ENCODE assay signal across 20 cellular contexts in genomic region chr11:122340607-122341006, GRCh38.
"Had no signal": no experiment of that assay in that cellular context is flagged by ENCODE, and none has a peak within 500 bp of the region (broad histone marks: within the 10 kb centered on the region; RNA-seq: fewer than 3 reads in every experiment).

No MANE protein-coding gene starts in this region.

- H3K36me3 Mint-ChIP-seq: activated naive CD4-positive, alpha-beta T cell treated with anti-CD3 and anti-CD28 coated beads, Interleukin-2, amount 50 U/mL, for 72 hours; natural killer cell; WTC11 had no signal

- H3K27me3 Mint-ChIP-seq: progenitor cell of endocrine pancreas; stimulated activated naive CD8-positive, alpha-beta T cell treated with anti-CD3 and anti-CD28 coated beads, Interleukin-15, amount 100 ng/mL, for 72 hours had no signal

- H3K27me3 ChIP-seq: breast epithelium, right atrium auricular region had no signal

- DNase-seq: activated T-cell treated with anti-CD3 and anti-CD28 coated beads, Interleukin-2, amount 50 U/mL, for 1 hour; erythroblast; foreskin fibroblast; kidney; left ventricle myocardium superior; mammary epithelial cell; midbrain; natural killer cell; stimulated activated CD4-positive, alpha-beta T cell treated with anti-CD3 and anti-CD28 coated beads, Interleukin-1b, Interleukin-23, amount 100 ng/mL, for 48 hours; stimulated activated naive CD8-positive, alpha-beta T cell treated with anti-CD3 and anti-CD28 coated beads, Interleukin-15, amount 100 ng/mL, for 72 hours; T1000; trophoblast cell had no signal

- H3K4me1 Mint-ChIP-seq: activated T-helper 17 cell treated with anti-CD3 and anti-CD28 coated beads, Interleukin-2, amount 50 U/mL, for 72 hours; natural killer cell; stimulated activated naive CD8-positive, alpha-beta T cell treated with anti-CD3 and anti-CD28 coated beads, Interleukin-15, amount 100 ng/mL, for 72 hours had no signal

- ATAC-seq: activated naive CD4-positive, alpha-beta T cell treated with anti-CD3 and anti-CD28 coated beads, Interleukin-2, amount 50 U/mL, for 72 hours; activated T-helper 17 cell treated with anti-CD3 and anti-CD28 coated beads, Interleukin-2, amount 50 U/mL, for 72 hours; left ventricle myocardium superior; natural killer cell; stimulated activated naive CD8-positive, alpha-beta T cell treated with anti-CD3 and anti-CD28 coated beads, Interleukin-15, amount 100 ng/mL, for 72 hours; WTC11 had no signal

- H3K9me3 ChIP-seq: breast epithelium, right atrium auricular region had no signal

- H3K9me3 Mint-ChIP-seq: activated T-helper 17 cell treated with anti-CD3 and anti-CD28 coated beads, Interleukin-2, amount 50 U/mL, for 72 hours; natural killer cell; stimulated activated naive CD8-positive, alpha-beta T cell treated with anti-CD3 and anti-CD28 coated beads, Interleukin-15, amount 100 ng/mL, for 72 hours; T-helper 1 cell treated with Interleukin-12 subunit alpha and Interleukin-12 subunit beta and Interleukin-4 antibody, amounts not matched to agents 30 μg/mL and 1 μg/mL, for 36 hours had no signal

- H3K36me3 ChIP-seq: breast epithelium, right atrium auricular region had no signal

- H3K27ac Mint-ChIP-seq: activated naive CD4-positive, alpha-beta T cell treated with anti-CD3 and anti-CD28 coated beads, Interleukin-2, amount 50 U/mL, for 72 hours; activated T-helper 17 cell treated with anti-CD3 and anti-CD28 coated beads, Interleukin-2, amount 50 U/mL, for 72 hours; natural killer cell; progenitor cell of endocrine pancreas; stimulated activated naive CD8-positive, alpha-beta T cell treated with anti-CD3 and anti-CD28 coated beads, Interleukin-15, amount 100 ng/mL, for 72 hours; T-helper 1 cell treated with Interleukin-12 subunit alpha and Interleukin-12 subunit beta and Interleukin-4 antibody, amounts not matched to agents 30 μg/mL and 1 μg/mL, for 36 hours; WTC11 had no signal

- H3K4me3 Mint-ChIP-seq: activated T-helper 17 cell treated with anti-CD3 and anti-CD28 coated beads, Interleukin-2, amount 50 U/mL, for 72 hours; natural killer cell; stimulated activated naive CD8-positive, alpha-beta T cell treated with anti-CD3 and anti-CD28 coated beads, Interleukin-15, amount 100 ng/mL, for 72 hours; T-helper 1 cell treated with Interleukin-12 subunit alpha and Interleukin-12 subunit beta and Interleukin-4 antibody, amounts not matched to agents 30 μg/mL and 1 μg/mL, for 36 hours; WTC11 had no signal

- H3K27ac ChIP-seq: breast epithelium, skin epidermis had no signal

- H3K4me1 ChIP-seq: breast epithelium had no signal

- H3K4me3 ChIP-seq: breast epithelium, right atrium auricular region, skin epidermis had no signal
